17 cellular contexts compared by ENCODE assay signal in the genomic region with DNA sequence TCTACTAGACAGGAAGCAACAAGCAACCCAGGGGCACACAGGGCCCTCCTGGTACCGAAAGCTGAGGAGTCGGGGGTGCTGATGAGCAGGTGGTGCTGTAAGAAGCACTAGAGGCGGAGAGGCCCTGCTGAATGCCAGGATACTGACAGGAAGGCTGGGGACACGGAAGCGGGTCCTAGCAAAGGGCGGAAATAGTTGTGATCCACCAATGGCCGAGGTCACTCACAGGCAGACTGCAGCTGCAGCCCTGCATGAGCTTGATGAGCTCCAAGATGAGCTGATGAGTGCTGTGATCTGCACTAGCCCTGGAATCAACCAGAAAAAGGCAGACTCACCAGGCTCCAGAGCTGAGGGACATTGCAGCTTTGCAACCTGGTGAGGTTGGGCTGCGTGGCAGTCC.
A peak's percentile ranks its signal among the peaks of the same experiment; 100 is the strongest.
DNase-seq lines count a peak whose midpoint lies in the region; ATAC-seq and TF ChIP-seq lines count a peak whose summit lies in the region.
"Had no signal": no experiment of that assay in that cellular context is flagged by ENCODE, and none has a peak within 500 bp of the region (broad histone marks: within the 10 kb centered on the region; RNA-seq: fewer than 3 reads in every experiment).

No MANE protein-coding gene starts in this region.

- no peaks in the 10 kb centered on the region for H3F3A ChIP-seq in GM23338 (replicated peaks; ENCODE audit: low read depth)
- H3F3A ChIP-seq in neural progenitor cell (ENCODE audit: low read depth): peaks cover 11% of the 10 kb centered on the region

- H3K79me2 ChIP-seq in GM23338 (replicated peaks; ENCODE audit: insufficient read depth) (no peaks in the 10 kb centered on the region), neural progenitor cell (ENCODE audit: low read depth) (no peaks in the 10 kb centered on the region)

- H3K27me3 Mint-ChIP-seq in GM23338 (ENCODE audit: insufficient read depth, low read depth, poor library complexity) (peaks cover 5% of the 10 kb centered on the region), neural progenitor cell (ENCODE audit: insufficient read depth, low read depth) (peaks cover 2% of the 10 kb centered on the region)

- intact Hi-C loops in esophagus squamous epithelium (cut with DNase I) (no loop called here), aorta (cut with DNase I) (no loop called here)

- H3K36me3 ChIP-seq in GM23338 (ENCODE audit: insufficient read depth): no peaks in the 10 kb centered on the region
- no peaks in the 10 kb centered on the region for H3K36me3 ChIP-seq in neural progenitor cell
- H3K36me3 ChIP-seq in esophagus squamous epithelium: peaks cover 0 to 4% (median 0%) of the 10 kb centered on the region in 3 donors
- no peaks in the 10 kb centered on the region for H3K36me3 ChIP-seq in aorta (ENCODE audit: control insufficient read depth in 1 of 2, insufficient read depth in 2 of 2, low read length in 1 of 2)

- peaks cover 10% of the 10 kb centered on the region for H3K4me1 Mint-ChIP-seq in GM23338
- no peaks in the 10 kb centered on the region for H3K4me1 Mint-ChIP-seq in neural progenitor cell
- H3K4me1 Mint-ChIP-seq: CD8-positive, alpha-beta memory T cell had no signal

- H2AFZ ChIP-seq in GM23338 (no peak overlapping the region), neural progenitor cell (replicated peaks) (no peak overlapping the region)
- H2AFZ ChIP-seq: GM23248 had no signal

- no peaks in the 10 kb centered on the region for H3K9me2 ChIP-seq in GM23338 (ENCODE audit: insufficient read depth)

- 89 to 97% methylated on average over 8 of the region's 8 CpGs for WGBS in esophagus squamous epithelium, 2 donors
- WGBS in aorta, 2 donors: 96 to 98% methylated on average over 8 of the region's 8 CpGs

- H3K27ac Mint-ChIP-seq in GM23338 (no peak overlapping the region), neural progenitor cell (no peak overlapping the region)
- H3K27ac Mint-ChIP-seq: CD8-positive, alpha-beta memory T cell had no signal

- H3K36me3 Mint-ChIP-seq in GM23338 (ENCODE audit: low read depth): no peaks in the 10 kb centered on the region
- H3K36me3 Mint-ChIP-seq in neural progenitor cell: peaks cover 9% of the 10 kb centered on the region

- H3K9me3 ChIP-seq in neural progenitor cell (ENCODE audit: low read depth) (no peaks in the 10 kb centered on the region), esophagus squamous epithelium (no peaks in the 10 kb centered on the region), aorta (ENCODE audit: control insufficient read depth, low read length) (no peaks in the 10 kb centered on the region)
- H3K9me3 ChIP-seq: Caco-2 had no signal

- H3K27me3 ChIP-seq in GM23338 (ENCODE audit: insufficient read depth): no peaks in the 10 kb centered on the region
- no peaks in the 10 kb centered on the region for H3K27me3 ChIP-seq in neural progenitor cell
- H3K27me3 ChIP-seq in esophagus squamous epithelium: no peaks in the 10 kb centered on the region
- no peaks in the 10 kb centered on the region for H3K27me3 ChIP-seq in aorta (ENCODE audit: control insufficient read depth in 1 of 2, insufficient read depth in 2 of 2, low read length in 1 of 2)
- H3K27me3 ChIP-seq: BLaER1 had no signal

- H3K4me3 ChIP-seq in GM23338: no peak overlapping the region
- no peak overlapping the region for H3K4me3 ChIP-seq in neural progenitor cell
- H3K4me3 ChIP-seq in esophagus squamous epithelium: no peak overlapping the region
- H3K4me3 ChIP-seq in aorta (ENCODE audit: low read length in 2 of 2): no peak overlapping the region
- H3K4me3 ChIP-seq: BLaER1, GM23248 had no signal

- no peaks in the 10 kb centered on the region for H4K20me1 ChIP-seq in GM23338 (replicated peaks; ENCODE audit: insufficient read depth)
- no peaks in the 10 kb centered on the region for H4K20me1 ChIP-seq in neural progenitor cell (ENCODE audit: low read depth)
- H4K20me1 ChIP-seq: BLaER1 had no signal

- no peak for TF ChIP-seq POLR2A in esophagus squamous epithelium (IDR thresholded peaks at IDR 0.05)

- H3K27ac ChIP-seq in GM23338 (ENCODE audit: low read depth) (0 out of 2 replicates have a peak overlapping the region, but pooled peaks have one; percentile 26), cingulate gyrus (ENCODE audit: low read depth, low read length) (peak overlapping the region; percentile 75), neural progenitor cell (no peak overlapping the region), esophagus squamous epithelium (no peak overlapping the region), aorta (ENCODE audit: low read depth in 1 of 2, low read length in 2 of 2) (no peak overlapping the region)
- H3K27ac ChIP-seq: BLaER1, GM23248 had no signal

- 0 out of 2 replicates have a peak, but pooled peaks cover 6% of the 10 kb centered on the region for H3K4me1 ChIP-seq in GM23338 (ENCODE audit: insufficient read depth)
- H3K4me1 ChIP-seq in neural progenitor cell: peaks cover 7% of the 10 kb centered on the region
- H3K4me1 ChIP-seq in esophagus squamous epithelium: peaks cover 0 to 16% (median 0%) of the 10 kb centered on the region in 3 donors
- H3K4me1 ChIP-seq in aorta (ENCODE audit: control insufficient read depth in 1 of 2, insufficient read depth in 2 of 2, low read length in 2 of 2): no peaks in the 10 kb centered on the region
- H3K4me1 ChIP-seq: Caco-2 had no signal

- H3K9me3 Mint-ChIP-seq in GM23338 (no peaks in the 10 kb centered on the region), neural progenitor cell (no peaks in the 10 kb centered on the region)
- H3K9me3 Mint-ChIP-seq: CD8-positive, alpha-beta memory T cell had no signal

- no peak for ATAC-seq in GM23338
- ATAC-seq in left lobe of liver: no peak
- no peak for ATAC-seq in aorta (ENCODE audit: low FRiP score)

- no peak overlapping the region for H3K9ac ChIP-seq in neural progenitor cell
- H3K9ac ChIP-seq: BLaER1, GM23248 had no signal

- no peak overlapping the region for H3K4me2 ChIP-seq in GM23338
- H3K4me2 ChIP-seq in neural progenitor cell: no peak overlapping the region
- H3K4me2 ChIP-seq: BLaER1 had no signal

- H3K4me3 Mint-ChIP-seq in GM23338 (no peak overlapping the region), neural progenitor cell (no peak overlapping the region)
- H3K4me3 Mint-ChIP-seq: CD8-positive, alpha-beta memory T cell had no signal

- TF ChIP-seq CTCF in GM23338 (conservative IDR thresholded peaks at IDR 0.05; ENCODE audit: low read depth in 2 of 2): no peak
- TF ChIP-seq CTCF in neural progenitor cell (IDR thresholded peaks at IDR 0.05): no peak
- TF ChIP-seq CTCF in esophagus squamous epithelium (IDR thresholded peaks at IDR 0.05): no peak

- DNase-seq in GM23338 (ENCODE audit: low spot score) (peak; percentile 8), left lobe of liver (ENCODE audit: low spot score) (peak; percentile 15), superior temporal gyrus (ENCODE audit: extremely low spot score) (peak; percentile 29), neural progenitor cell (ENCODE audit: low spot score) (no peak), esophagus squamous epithelium (lab: John Stamatoyannopoulos, UW) (no peak), kidney glomerular epithelial cell (lab: John Stamatoyannopoulos, UW) (no peak), aorta (no peak)
- DNase-seq: 8988T; AML-193; Caco-2; CD8-positive, alpha-beta memory T cell; DND-41; GF-D8; GM23248; H7 had no signal

TF ChIP-seq in GM23338, 12 proteins besides CTCF, POLR2A, EP300 and RAD21 (continues in another document):
- TF ChIP-seq, protein P1, sequence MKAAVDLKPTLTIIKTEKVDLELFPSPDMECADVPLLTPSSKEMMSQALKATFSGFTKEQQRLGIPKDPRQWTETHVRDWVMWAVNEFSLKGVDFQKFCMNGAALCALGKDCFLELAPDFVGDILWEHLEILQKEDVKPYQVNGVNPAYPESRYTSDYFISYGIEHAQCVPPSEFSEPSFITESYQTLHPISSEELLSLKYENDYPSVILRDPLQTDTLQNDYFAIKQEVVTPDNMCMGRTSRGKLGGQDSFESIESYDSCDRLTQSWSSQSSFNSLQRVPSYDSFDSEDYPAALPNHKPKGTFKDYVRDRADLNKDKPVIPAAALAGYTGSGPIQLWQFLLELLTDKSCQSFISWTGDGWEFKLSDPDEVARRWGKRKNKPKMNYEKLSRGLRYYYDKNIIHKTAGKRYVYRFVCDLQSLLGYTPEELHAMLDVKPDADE (IDR thresholded peaks at IDR 0.05): no peak
- TF ChIP-seq ZNF331 (CRISPR knock-in tag; IDR thresholded peaks at IDR 0.05; ENCODE audit: low read depth) (no peak), POLR2AphosphoS5 (IDR thresholded peaks at IDR 0.05; ENCODE audit: low read depth) (no peak), STAT1 (IDR thresholded peaks at IDR 0.05; ENCODE audit: unreplicated experiment) (no peak), EZH2 (IDR thresholded peaks at IDR 0.05; ENCODE audit: low read depth, unreplicated experiment) (no peak), NANOG (IDR thresholded peaks at IDR 0.05; ENCODE audit: borderline replicate concordance) (no peak), CREB1 (CRISPR knock-in tag; IDR thresholded peaks at IDR 0.05; ENCODE audit: low read depth) (no peak), JUNB (IDR thresholded peaks at IDR 0.05; ENCODE audit: unreplicated experiment) (no peak), ZNF114 (CRISPR knock-in tag; IDR thresholded peaks at IDR 0.05) (no peak)

Comparison
In these comparisons a context has a peak if more than half of its experiments do, and no peak if none do; other contexts are left out.
1. DNase-seq: peak in GM23338 (single experiment), left lobe of liver (single experiment) and superior temporal gyrus (single experiment); none in neural progenitor cell (single experiment), esophagus squamous epithelium (single experiment), kidney glomerular epithelial cell (single experiment) and aorta (0 of 2).
2. H3K27ac ChIP-seq: peak in GM23338 (single experiment) and cingulate gyrus (single experiment); none in neural progenitor cell (single experiment), esophagus squamous epithelium (0 of 4) and aorta (0 of 2).